ENCODE assay signal across 8 cellular contexts in the genomic region with DNA sequence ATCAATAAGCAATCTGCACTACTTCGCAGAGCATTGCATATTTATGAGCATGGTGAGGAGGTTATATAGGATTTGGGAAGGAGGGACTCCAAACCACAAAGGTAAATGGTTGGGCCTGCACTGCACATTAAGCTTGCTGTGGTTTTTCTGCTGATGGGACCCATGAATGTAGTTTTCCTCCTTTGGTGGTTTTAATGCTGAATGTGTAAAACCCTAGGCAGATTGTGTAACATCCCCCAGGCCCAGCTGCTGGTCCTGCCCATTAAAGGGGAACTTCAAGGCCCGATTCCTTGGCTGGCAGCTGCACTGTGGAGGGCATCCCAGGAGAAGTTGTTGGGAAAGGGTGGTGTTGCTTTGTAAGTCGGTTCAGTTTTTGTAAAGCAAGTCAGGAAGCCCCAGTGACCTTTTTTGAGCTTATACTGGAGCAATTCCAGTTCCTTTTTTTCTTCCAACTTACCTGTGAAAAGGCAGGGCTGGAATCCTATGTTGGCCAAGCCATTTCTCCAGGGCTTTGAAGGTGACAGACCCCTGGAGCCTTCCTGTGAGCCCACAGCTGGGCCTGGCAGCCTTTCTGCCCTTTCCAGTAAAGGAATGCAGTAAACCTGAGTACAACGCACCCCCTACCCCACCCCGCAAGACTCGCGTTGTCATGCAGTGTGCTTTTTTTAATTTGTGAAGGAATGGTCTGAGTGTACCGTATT. TPM values are rescaled to one million over a fixed set of nuclear protein-coding genes. Genes with fewer than 3 reads are reported as not detected.
DNase-seq lines count a peak whose midpoint lies in the region; ATAC-seq lines count a peak whose summit lies in the region.

No MANE protein-coding gene starts in this region.

- ATAC-seq in right cardiac atrium (peak; percentile 54 to 62), HG03045 (IDR thresholded peaks at IDR 0.05; ENCODE audit: unreplicated experiment) (no peak)

- DNase-seq in GM23248: peak; percentile 82
- DNase-seq in right cardiac atrium: peak; percentile 78 to 89 (median 85)
- peak; percentile 81 for DNase-seq in skeletal muscle cell (ENCODE audit: low read depth)
- no peak for DNase-seq in RKO (ENCODE audit: low spot score)
- no peak for DNase-seq in activated CD4-positive, alpha-beta T cell treated with anti-CD3 and anti-CD28 coated beads, Interleukin-2, amount 50 U/mL, for 4 hours
- no peak for DNase-seq in activated gamma-delta T cell (lab: John Stamatoyannopoulos, UW)

- H3K9ac ChIP-seq in GM23248: peak overlapping the region; percentile 96

- in situ Hi-C loops in GM23248 (cut with MboI): no loop called here

- intact Hi-C loops in right cardiac atrium (cut with DNase I): loop anchor here in 1 of 4 donors (5.0 to 10.0 kb wide), 2 partner anchors 87 to 189 kb away; no protein-coding TSS in a partner anchor

- H3K4me3 ChIP-seq in GM23248 (peak overlapping the region; percentile 95), right cardiac atrium (ENCODE audit: low read length) (peak overlapping the region; percentile 40), skeletal muscle cell (ENCODE audit: low read depth, low read length) (peak overlapping the region; percentile 71)

- H2AFZ ChIP-seq in GM23248: peak overlapping the region; percentile 32; the same call in 1 of the 2 replicates

- 11 to 13% methylated on average over 8 of the region's 8 CpGs for WGBS in GM23248 (ENCODE audit: low coverage in 1 of 2, low lambda C conversion rate in 2 of 2, missing lambda C conversion rate in 2 of 2), 2 experiments
- WGBS in right cardiac atrium: 22% methylated on average over 8 of the region's 8 CpGs

- no peaks in the 10 kb centered on the region for H3K9me3 ChIP-seq in GM23248 (ENCODE audit: low read depth)
- H3K9me3 ChIP-seq in right cardiac atrium (ENCODE audit: control insufficient read depth, low read length): no peaks in the 10 kb centered on the region

- no peaks in the 10 kb centered on the region for H3K27me3 ChIP-seq in GM23248 (replicated peaks; ENCODE audit: insufficient read depth)
- no peaks in the 10 kb centered on the region for H3K27me3 ChIP-seq in right cardiac atrium (ENCODE audit: control insufficient read depth, insufficient read depth)

- H3K27ac ChIP-seq in GM23248 (peak overlapping the region; percentile 96), angular gyrus (ENCODE audit: low read depth, low read length) (peak overlapping the region; percentile 87), right cardiac atrium (ENCODE audit: low read length) (peak overlapping the region; percentile 95)

- H3K79me2 ChIP-seq in GM23248 (ENCODE audit: insufficient read depth): peaks cover 39% of the 10 kb centered on the region

- H3K9me2 ChIP-seq in GM23248 (ENCODE audit: insufficient read depth): no peaks in the 10 kb centered on the region

- peaks cover 3% of the 10 kb centered on the region; the same call in 1 of the 2 replicates for H3K36me3 ChIP-seq in GM23248 (ENCODE audit: low read depth)

- peaks cover 47% of the 10 kb centered on the region for H3F3A ChIP-seq in GM23248 (ENCODE audit: insufficient read depth)

- peaks cover 33% of the 10 kb centered on the region for H3K4me1 ChIP-seq in GM23248 (ENCODE audit: insufficient read depth)
- peaks cover 12% of the 10 kb centered on the region for H3K4me1 ChIP-seq in right cardiac atrium (ENCODE audit: control insufficient read depth, insufficient read depth, low read length)

- H4K20me1 ChIP-seq in GM23248 (ENCODE audit: insufficient read depth): no peaks in the 10 kb centered on the region

- peak overlapping the region; percentile 94 for H3K4me2 ChIP-seq in GM23248 (ENCODE audit: unreplicated experiment)

RNA-seq across cellular contexts. Expression of a gene that starts 43.1 kb away (rescaled TPM):
- 46.2 and 66.4 TPM in 2 replicates for total RNA-seq in GM23248 (2014; rRNA removed; shearing (Covaris generic))
- 162 and 163 TPM in 2 replicates for polyA plus RNA-seq in GM23248 (2016; fragmentation: Nextera tagmentation; extraction: Ambion mirVana)
- 10 to 100 TPM; 49.4 to 59.5 (median 54.8) TPM for total RNA-seq in right cardiac atrium
- 82.9 TPM for polyA plus RNA-seq in right cardiac atrium

Comparison
In these comparisons a context has a peak if more than half of its experiments do, and no peak if none do; other contexts are left out.
1. DNase-seq: peak in GM23248 (single experiment), right cardiac atrium (3 of 3) and skeletal muscle cell (single experiment); none in RKO (single experiment), activated CD4-positive, alpha-beta T cell treated with anti-CD3 and anti-CD28 coated beads, Interleukin-2, amount 50 U/mL, for 4 hours (0 of 2) and activated gamma-delta T cell (single experiment).
2. H3K4me3 ChIP-seq: peak in every context shown above with its lines; median percentile 95 in GM23248; 71 in skeletal muscle cell; 40 in right cardiac atrium.
3. Peak in every context shown above with its lines, with median percentiles within 50 percentile points of each other: H3K27ac ChIP-seq.